Comparison of ENCODE assay signal across 1 cellular context in the genomic region with DNA sequence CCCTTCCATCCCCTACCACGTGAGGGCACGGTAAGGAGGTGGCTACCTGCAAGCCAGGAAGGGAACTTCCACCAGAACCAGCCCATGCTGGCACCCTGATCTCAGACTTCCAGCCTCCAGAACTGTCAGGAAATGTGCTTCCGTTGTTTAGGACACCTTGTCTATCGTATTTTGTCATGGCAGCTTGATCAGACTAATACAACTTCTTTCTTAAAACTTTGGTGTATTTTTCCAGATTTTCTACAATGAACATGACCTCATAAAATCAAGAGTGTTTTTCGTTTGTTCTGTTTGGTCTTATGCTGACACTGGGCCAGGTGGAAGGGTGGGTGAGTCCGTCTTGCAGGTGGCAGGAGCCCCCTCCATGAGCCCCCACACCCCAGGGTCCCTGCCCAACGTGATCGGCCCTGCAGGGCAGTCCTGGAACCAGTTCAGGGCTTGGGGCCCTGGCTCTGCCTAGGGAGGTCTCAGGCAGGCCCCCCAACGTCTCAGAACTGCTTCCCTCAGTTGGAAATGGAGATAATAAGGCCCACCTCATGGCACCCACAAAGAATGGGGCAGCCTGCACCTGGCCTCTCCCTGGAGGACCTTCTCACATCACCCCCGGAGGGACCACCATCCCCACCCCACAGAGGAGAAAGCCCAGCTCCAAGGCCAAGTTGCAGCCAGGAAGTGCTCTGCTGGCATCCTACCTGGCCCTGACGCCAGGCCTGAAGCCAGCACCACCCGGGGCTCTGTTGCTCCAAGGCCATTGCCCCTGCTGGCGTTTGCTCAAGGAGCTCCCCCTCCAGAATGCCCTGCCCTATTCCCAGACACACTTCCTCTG.
TF ChIP-seq lines count a peak whose summit lies in the region.

No MANE protein-coding gene starts in this region.

TF ChIP-seq in H1, 55 proteins besides CTCF, POLR2A, EP300 and RAD21 (continued from another document):
- no peak for TF ChIP-seq JUND (IDR thresholded peaks at IDR 0.05; ENCODE audit: low read length)
- TF ChIP-seq RXRA (IDR thresholded peaks at IDR 0.05; ENCODE audit: insufficient read depth, low read depth, low read length), result no peak
- no peak for TF ChIP-seq KDM5A (IDR thresholded peaks at IDR 0.05; ENCODE audit: low read length)
- no peak for TF ChIP-seq EGR1 (IDR thresholded peaks at IDR 0.05; ENCODE audit: borderline replicate concordance, low read depth, low read length)
- TF ChIP-seq HDAC6 (IDR thresholded peaks at IDR 0.05; ENCODE audit: low read depth, low read length), result no peak
